Comparison of ENCODE assay signal across 8 cellular contexts in the genomic region with DNA sequence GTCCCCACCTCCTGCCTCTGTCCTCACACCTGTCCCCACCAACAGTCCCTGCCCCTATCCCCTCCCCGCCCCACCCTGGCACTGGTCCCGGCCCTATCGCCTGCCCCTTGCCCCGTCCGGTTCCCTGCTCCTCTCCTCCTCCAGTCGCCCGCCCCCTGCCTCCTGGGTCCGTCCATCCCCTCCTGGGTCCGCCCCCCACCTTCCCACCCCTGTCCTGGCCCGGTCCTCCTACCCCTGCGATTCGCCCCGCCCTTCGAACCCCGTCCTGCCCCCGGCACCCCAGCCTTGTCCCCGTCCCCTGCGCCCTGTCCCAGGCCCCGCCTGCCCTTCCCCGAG. TPM values are rescaled to one million over a fixed set of nuclear protein-coding genes. Genes with fewer than 3 reads are reported as not detected.
A peak's percentile ranks its signal among the peaks of the same experiment; 100 is the strongest.
DNase-seq lines count a peak whose midpoint lies in the region; ATAC-seq and TF ChIP-seq lines count a peak whose summit lies in the region.

No MANE protein-coding gene starts in this region.

- H3K9me3 Mint-ChIP-seq in activated naive CD4-positive, alpha-beta T cell treated with anti-CD3 and anti-CD28 coated beads, Interleukin-2, amount 50 U/mL, for 24 hours, result no peaks in the 10 kb centered on the region

- H3K4me2 ChIP-seq in mesenchymal stem cell (ENCODE audit: low read length, poor library complexity, severe bottlenecking), result peak overlapping the region; percentile 83

- H3K27ac Mint-ChIP-seq in activated naive CD4-positive, alpha-beta T cell treated with anti-CD3 and anti-CD28 coated beads, Interleukin-2, amount 50 U/mL, for 24 hours, result peak overlapping the region; percentile 65

- no peak overlapping the region for H2BK15ac ChIP-seq in mesenchymal stem cell (ENCODE audit: low read depth, poor library complexity, severe bottlenecking)

- no peak for DNase-seq in activated naive CD4-positive, alpha-beta T cell treated with anti-CD3 and anti-CD28 coated beads, Interleukin-2, amount 50 U/mL, for 16 hours
- DNase-seq in caudate nucleus (lab: John Stamatoyannopoulos, UW) (peak in 1 of 61 donors; percentile 64), mesenchymal stem cell (no peak), DMS153 (lab: John Stamatoyannopoulos, UW) (no peak), GM13977 (ENCODE audit: low spot score) (no peak), dermis blood vessel endothelial cell (no peak)

- peak overlapping the region; percentile 84 to 95 for H3K18ac ChIP-seq in mesenchymal stem cell (ENCODE audit: low read depth in 1 of 2, low read length in 2 of 2)

- no peak for TF ChIP-seq CTCF in GM13977 (IDR thresholded peaks at IDR 0.05; ENCODE audit: extremely low read depth, insufficient read depth, missing control alignments)

- TF ChIP-seq POLR2A in GM18505 (IDR thresholded peaks at IDR 0.05; ENCODE audit: borderline replicate concordance, extremely low read depth, insufficient read depth, insufficient read length), result no peak

- H2BK5ac ChIP-seq in mesenchymal stem cell (ENCODE audit: low read depth, low read length, poor library complexity, severe bottlenecking), result no peak overlapping the region

- in situ Hi-C loops in GM13977 (cut with MboI; ENCODE audit: low pct_unique_long_range_greater_than_20kb, low sequenced_read_pairs, unreplicated experiment), result no loop called here

- H3K36me3 Mint-ChIP-seq in activated naive CD4-positive, alpha-beta T cell treated with anti-CD3 and anti-CD28 coated beads, Interleukin-2, amount 50 U/mL, for 24 hours, result peaks cover 1% of the 10 kb centered on the region

- H3K4me1 Mint-ChIP-seq in activated naive CD4-positive, alpha-beta T cell treated with anti-CD3 and anti-CD28 coated beads, Interleukin-2, amount 50 U/mL, for 24 hours, result peaks cover 13% of the 10 kb centered on the region

- peak overlapping the region; percentile 62 for H2AFZ ChIP-seq in mesenchymal stem cell (ENCODE audit: low read depth, low read length)

- no peaks in the 10 kb centered on the region for H3K27me3 Mint-ChIP-seq in activated naive CD4-positive, alpha-beta T cell treated with anti-CD3 and anti-CD28 coated beads, Interleukin-2, amount 50 U/mL, for 24 hours

- H2AK5ac ChIP-seq in mesenchymal stem cell (ENCODE audit: low read length, severe bottlenecking), result no peak overlapping the region

- H3K27ac ChIP-seq in caudate nucleus (ENCODE audit: low read depth, low read length) (peak overlapping the region; percentile 85), mesenchymal stem cell (ENCODE audit: low read length, poor library complexity, severe bottlenecking) (no peak overlapping the region)

- peak overlapping the region; percentile 84 for H3K4me3 Mint-ChIP-seq in activated naive CD4-positive, alpha-beta T cell treated with anti-CD3 and anti-CD28 coated beads, Interleukin-2, amount 50 U/mL, for 24 hours

- H2BK12ac ChIP-seq in mesenchymal stem cell (ENCODE audit: low read length in 2 of 2), result peak overlapping the region in 1 of 2 experiments; percentile 37

- H3K23ac ChIP-seq in mesenchymal stem cell (ENCODE audit: low read length in 2 of 2), result peak overlapping the region in 1 of 2 experiments; percentile 81

- H2BK120ac ChIP-seq in mesenchymal stem cell (ENCODE audit: low read depth, low read length), result peak overlapping the region; percentile 54

- H3K79me1 ChIP-seq in mesenchymal stem cell (replicated peaks; ENCODE audit: low read length, poor library complexity, severe bottlenecking), result peaks cover 25% of the 10 kb centered on the region

- peak overlapping the region; percentile 86 for H3K9ac ChIP-seq in mesenchymal stem cell (ENCODE audit: low read length)

- peak overlapping the region; percentile 80 to 98 for H3K4me3 ChIP-seq in mesenchymal stem cell (ENCODE audit: insufficient read depth in 1 of 2, low read depth in 1 of 2, low read length in 2 of 2)

- peaks cover 41 to 43% of the 10 kb centered on the region in 2 experiments for H3K36me3 ChIP-seq in mesenchymal stem cell (ENCODE audit: control insufficient read depth in 1 of 2, insufficient read depth in 2 of 2, low read depth in 1 of 2, low read length in 2 of 2)

- H4K8ac ChIP-seq in mesenchymal stem cell (ENCODE audit: low read length), result peak overlapping the region; percentile 88

- H3K9me3 ChIP-seq in mesenchymal stem cell (ENCODE audit: control insufficient read depth, low read length), result no peaks in the 10 kb centered on the region

- H4K91ac ChIP-seq in mesenchymal stem cell (ENCODE audit: low read length), result peak overlapping the region; percentile 88

- H3K27me3 ChIP-seq in mesenchymal stem cell (ENCODE audit: control insufficient read depth in 1 of 2, insufficient read depth in 1 of 2, low read length in 2 of 2), result no peaks in the 10 kb centered on the region

- peaks cover 10% of the 10 kb centered on the region for H3K4me1 ChIP-seq in mesenchymal stem cell (ENCODE audit: control insufficient read depth, insufficient read depth, low read depth, low read length)

- 1% methylated on average over 20 of the region's 20 CpGs for whole genome bisulfite sequencing in mesenchymal stem cell

- peak overlapping the region in 1 of 2 experiments; percentile 89 for H3K14ac ChIP-seq in mesenchymal stem cell (ENCODE audit: low read length in 2 of 2)

- peak overlapping the region in 1 of 2 experiments; percentile 92 for H3K4ac ChIP-seq in mesenchymal stem cell (ENCODE audit: low read depth in 1 of 2, low read length in 2 of 2)

- no peak for ATAC-seq in GM18505 (IDR thresholded peaks at IDR 0.05; ENCODE audit: unreplicated experiment)

RNA-seq across cellular contexts. Expression of a gene that starts 0.4 kb away (rescaled TPM):
- polyA plus RNA-seq in mesenchymal stem cell (2013, experiment 1 of 2), result 391 TPM
- polyA plus RNA-seq in mesenchymal stem cell (2013, experiment 2 of 2), result 389 TPM
- total RNA-seq in dermis blood vessel endothelial cell, result 309 and 438 TPM in 2 replicates

RNA-seq across cellular contexts. Expression of a gene that starts 13.6 kb away (rescaled TPM):
- 1.6 TPM for polyA plus RNA-seq in mesenchymal stem cell (2013, experiment 1 of 2)
- polyA plus RNA-seq in mesenchymal stem cell (2013, experiment 2 of 2), result 2.1 TPM
- total RNA-seq in dermis blood vessel endothelial cell, result 2.0 and 5.1 TPM in 2 replicates

RNA-seq across cellular contexts. Expression of a gene that starts 16.5 kb away (rescaled TPM):
- 179 TPM for polyA plus RNA-seq in mesenchymal stem cell (2013, experiment 1 of 2)
- polyA plus RNA-seq in mesenchymal stem cell (2013, experiment 2 of 2), result 179 TPM
- total RNA-seq in dermis blood vessel endothelial cell, result 99.0 and 104 TPM in 2 replicates

RNA-seq across cellular contexts. Expression of a gene that starts 20.6 kb away (rescaled TPM):
- 5.3 TPM for polyA plus RNA-seq in mesenchymal stem cell (2013, experiment 1 of 2)
- 4.8 TPM for polyA plus RNA-seq in mesenchymal stem cell (2013, experiment 2 of 2)
- 20.6 and 24.2 TPM in 2 replicates for total RNA-seq in dermis blood vessel endothelial cell

RNA-seq across cellular contexts. Expression of a gene that starts 23.5 kb away (rescaled TPM):
- polyA plus RNA-seq in mesenchymal stem cell (2013, experiment 1 of 2), result 2.3 TPM
- polyA plus RNA-seq in mesenchymal stem cell (2013, experiment 2 of 2), result 2.4 TPM
- 1.0 TPM in 2 replicates for total RNA-seq in dermis blood vessel endothelial cell
